Comparison of ENCODE assay signal across 2 cellular contexts in the genomic region with DNA sequence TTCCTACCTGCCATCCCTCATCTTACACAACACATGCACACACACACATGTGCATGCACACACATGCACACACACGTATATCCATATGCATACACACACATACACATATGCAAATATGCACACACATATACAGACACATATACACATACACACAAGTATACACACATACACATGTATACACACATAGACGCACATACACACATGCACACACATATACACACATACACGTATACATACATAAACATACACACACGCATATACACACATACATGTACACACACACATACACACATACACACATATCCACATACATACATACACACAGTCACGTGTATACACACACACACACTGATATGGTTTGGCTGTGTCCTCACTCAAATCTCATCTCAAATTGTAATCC.
TF ChIP-seq lines count a peak whose summit lies in the region.

No MANE protein-coding gene starts in this region.

TF ChIP-seq in GM12891, 5 proteins besides CTCF, POLR2A, EP300 and RAD21:
- TF ChIP-seq TAF1 (IDR thresholded peaks at IDR 0.05; ENCODE audit: low read depth, low read length) (no peak), SPI1 (IDR thresholded peaks at IDR 0.05; ENCODE audit: low read depth, low read length) (no peak), POLR2AphosphoS5 (IDR thresholded peaks at IDR 0.05; ENCODE audit: low read depth, low read length) (no peak), PAX5 (IDR thresholded peaks at IDR 0.05; ENCODE audit: insufficient read depth, low read length, severe bottlenecking) (no peak), POU2F2 (IDR thresholded peaks at IDR 0.05; ENCODE audit: low read depth, low read length) (no peak)

TF ChIP-seq in K562, 482 proteins besides CTCF, POLR2A, EP300 and RAD21:
- TF ChIP-seq, protein P1, sequence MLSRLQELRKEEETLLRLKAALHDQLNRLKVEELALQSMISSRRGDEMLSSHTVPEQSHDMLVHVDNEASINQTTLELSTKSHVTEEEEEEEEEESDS (CRISPR knock-in tag; IDR thresholded peaks at IDR 0.05): no peak
- TF ChIP-seq ELF4 (CRISPR knock-in tag; IDR thresholded peaks at IDR 0.05) (0 out of 2 replicates have a peak, but pooled peaks have one; percentile 32), HMGN3 (IDR thresholded peaks at IDR 0.05; ENCODE audit: borderline replicate concordance, extremely low read depth, insufficient read length, low read depth, low read length) (no peak), SOX6 (IDR thresholded peaks at IDR 0.05) (no peak), KDM1A (IDR thresholded peaks at IDR 0.05) (peak in 1 of 2 experiments; percentile 72; a peak in 1 of 4 replicates), HDAC1 (IDR thresholded peaks at IDR 0.05) (no peak), ETS1 (conservative IDR thresholded peaks at IDR 0.05; ENCODE audit: control insufficient read depth, low read depth, low read length) (no peak), CBFA2T3 (IDR thresholded peaks at IDR 0.05) (no peak), PTRF (tag; IDR thresholded peaks at IDR 0.05) (no peak)
- TF ChIP-seq, protein P2, sequence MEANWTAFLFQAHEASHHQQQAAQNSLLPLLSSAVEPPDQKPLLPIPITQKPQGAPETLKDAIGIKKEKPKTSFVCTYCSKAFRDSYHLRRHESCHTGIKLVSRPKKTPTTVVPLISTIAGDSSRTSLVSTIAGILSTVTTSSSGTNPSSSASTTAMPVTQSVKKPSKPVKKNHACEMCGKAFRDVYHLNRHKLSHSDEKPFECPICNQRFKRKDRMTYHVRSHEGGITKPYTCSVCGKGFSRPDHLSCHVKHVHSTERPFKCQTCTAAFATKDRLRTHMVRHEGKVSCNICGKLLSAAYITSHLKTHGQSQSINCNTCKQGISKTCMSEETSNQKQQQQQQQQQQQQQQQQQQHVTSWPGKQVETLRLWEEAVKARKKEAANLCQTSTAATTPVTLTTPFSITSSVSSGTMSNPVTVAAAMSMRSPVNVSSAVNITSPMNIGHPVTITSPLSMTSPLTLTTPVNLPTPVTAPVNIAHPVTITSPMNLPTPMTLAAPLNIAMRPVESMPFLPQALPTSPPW (CRISPR knock-in tag; IDR thresholded peaks at IDR 0.05): no peak
